Comparison of ENCODE assay signal across 8 cellular contexts in the genomic region with DNA sequence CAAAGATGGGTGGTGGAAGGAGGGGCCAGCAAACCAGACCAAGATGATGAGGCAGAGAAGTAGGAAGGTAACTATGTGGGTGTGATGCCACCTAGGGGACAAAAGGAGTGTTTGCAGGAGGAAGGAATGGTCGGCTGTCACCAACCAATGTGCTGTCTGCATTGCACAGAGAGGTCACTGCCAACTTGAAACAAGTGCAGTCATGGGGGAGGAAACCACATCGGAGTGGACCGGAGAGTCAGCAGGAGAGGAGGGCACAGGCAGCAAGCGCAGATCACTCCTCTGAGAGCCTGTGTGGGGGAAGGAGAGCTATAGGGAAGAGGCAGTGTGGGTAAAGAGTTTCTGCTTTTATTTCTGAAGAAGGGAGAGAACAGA. TPM values are rescaled to one million over a fixed set of nuclear protein-coding genes. Genes with fewer than 3 reads are reported as not detected.
DNase-seq lines count a peak whose midpoint lies in the region; ATAC-seq and TF ChIP-seq lines count a peak whose summit lies in the region.

No MANE protein-coding gene starts in this region.

- intact Hi-C loops in right lobe of liver (cut with DNase I): no loop called here

- no peaks in the 10 kb centered on the region for H3K36me3 ChIP-seq in right lobe of liver

- no peaks in the 10 kb centered on the region for H3K9me3 ChIP-seq in right lobe of liver

- CTCF ChIA-PET in WTC11 (lab: Charles Lee): interaction anchor here (0.7 to 1.9 kb wide), 5 partner anchors 25 to 196 kb away, joined by 3 to 13 read pairs (median 5); no protein-coding TSS in a partner anchor

- H3K4me3 ChIP-seq in AG10803 (ENCODE audit: low read length) (no peak overlapping the region), right lobe of liver (no peak overlapping the region)

- WGBS in right lobe of liver (ENCODE audit: insufficient coverage, low coverage, low lambda C conversion rate, missing lambda C conversion rate): 0% methylated on average over 4 of the region's 4 CpGs

- no peak overlapping the region for H3K27ac Mint-ChIP-seq in WTC11

- H3K36me3 Mint-ChIP-seq in WTC11: peaks cover 24% of the 10 kb centered on the region

- no peaks in the 10 kb centered on the region for H3K4me1 Mint-ChIP-seq in WTC11

- POLR2A ChIA-PET in WTC11 (lab: Charles Lee): no interaction called here

- DNase-seq in AG10803 (ENCODE audit: low read depth) (peak; percentile 64), NCI-H2081 treated with DMSO at 0.1 percent for 48 hours (lab: John Stamatoyannopoulos, UW) (peak; percentile 17), WTC11 (ENCODE audit: low spot score) (peak; percentile 59), dedifferentiated amniotic fluid mesenchymal stem cell (ENCODE audit: extremely low spot score) (peak; percentile 65), right lobe of liver (peak in 2 of 3 donors; percentile 35 to 52)
- DNase-seq in stimulated activated CD8-positive, alpha-beta memory T cell treated with anti-CD3 and anti-CD28 coated beads, Interleukin-12 subunit alpha, Interleukin-12 subunit beta, amount 100 ng/mL, for 1 hour (ENCODE audit: low read depth): peak; percentile 17

- no peak overlapping the region for H3K4me3 Mint-ChIP-seq in WTC11

- H3K27me3 Mint-ChIP-seq in WTC11 (ENCODE audit: low read depth): no peaks in the 10 kb centered on the region

- TF ChIP-seq CTCF in AG10803 (conservative IDR thresholded peaks at IDR 0.05; ENCODE audit: low read length) (peak; percentile 93), WTC11 (IDR thresholded peaks at IDR 0.05) (peak; percentile 71), right lobe of liver (IDR thresholded peaks at IDR 0.05) (peak; percentile 69 to 83 (median 77))

- no peak for TF ChIP-seq POLR2A in right lobe of liver (IDR thresholded peaks at IDR 0.05)

- H3K9me3 Mint-ChIP-seq in WTC11: no peaks in the 10 kb centered on the region

- ATAC-seq in GM18508 (IDR thresholded peaks at IDR 0.05; ENCODE audit: insufficient read depth, unreplicated experiment) (peak; percentile 82), HG02943 (IDR thresholded peaks at IDR 0.05; ENCODE audit: low read depth, unreplicated experiment) (peak; percentile 97), WTC11 (peak; percentile 97), right lobe of liver (peak; percentile 97 to 99 (median 98))

- H3K27me3 ChIP-seq in right lobe of liver: no peaks in the 10 kb centered on the region

- H3K27ac ChIP-seq in right lobe of liver: no peak overlapping the region

- peaks cover 0 to 3% (median 0%) of the 10 kb centered on the region in 4 donors for H3K4me1 ChIP-seq in right lobe of liver

TF ChIP-seq in WTC11, 78 proteins besides CTCF, POLR2A, EP300 and RAD21:
- TF ChIP-seq JAZF1 (CRISPR knock-in tag; IDR thresholded peaks at IDR 0.05): no peak
- TF ChIP-seq, protein P1, sequence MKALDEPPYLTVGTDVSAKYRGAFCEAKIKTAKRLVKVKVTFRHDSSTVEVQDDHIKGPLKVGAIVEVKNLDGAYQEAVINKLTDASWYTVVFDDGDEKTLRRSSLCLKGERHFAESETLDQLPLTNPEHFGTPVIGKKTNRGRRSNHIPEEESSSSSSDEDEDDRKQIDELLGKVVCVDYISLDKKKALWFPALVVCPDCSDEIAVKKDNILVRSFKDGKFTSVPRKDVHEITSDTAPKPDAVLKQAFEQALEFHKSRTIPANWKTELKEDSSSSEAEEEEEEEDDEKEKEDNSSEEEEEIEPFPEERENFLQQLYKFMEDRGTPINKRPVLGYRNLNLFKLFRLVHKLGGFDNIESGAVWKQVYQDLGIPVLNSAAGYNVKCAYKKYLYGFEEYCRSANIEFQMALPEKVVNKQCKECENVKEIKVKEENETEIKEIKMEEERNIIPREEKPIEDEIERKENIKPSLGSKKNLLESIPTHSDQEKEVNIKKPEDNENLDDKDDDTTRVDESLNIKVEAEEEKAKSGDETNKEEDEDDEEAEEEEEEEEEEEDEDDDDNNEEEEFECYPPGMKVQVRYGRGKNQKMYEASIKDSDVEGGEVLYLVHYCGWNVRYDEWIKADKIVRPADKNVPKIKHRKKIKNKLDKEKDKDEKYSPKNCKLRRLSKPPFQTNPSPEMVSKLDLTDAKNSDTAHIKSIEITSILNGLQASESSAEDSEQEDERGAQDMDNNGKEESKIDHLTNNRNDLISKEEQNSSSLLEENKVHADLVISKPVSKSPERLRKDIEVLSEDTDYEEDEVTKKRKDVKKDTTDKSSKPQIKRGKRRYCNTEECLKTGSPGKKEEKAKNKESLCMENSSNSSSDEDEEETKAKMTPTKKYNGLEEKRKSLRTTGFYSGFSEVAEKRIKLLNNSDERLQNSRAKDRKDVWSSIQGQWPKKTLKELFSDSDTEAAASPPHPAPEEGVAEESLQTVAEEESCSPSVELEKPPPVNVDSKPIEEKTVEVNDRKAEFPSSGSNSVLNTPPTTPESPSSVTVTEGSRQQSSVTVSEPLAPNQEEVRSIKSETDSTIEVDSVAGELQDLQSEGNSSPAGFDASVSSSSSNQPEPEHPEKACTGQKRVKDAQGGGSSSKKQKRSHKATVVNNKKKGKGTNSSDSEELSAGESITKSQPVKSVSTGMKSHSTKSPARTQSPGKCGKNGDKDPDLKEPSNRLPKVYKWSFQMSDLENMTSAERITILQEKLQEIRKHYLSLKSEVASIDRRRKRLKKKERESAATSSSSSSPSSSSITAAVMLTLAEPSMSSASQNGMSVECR (CRISPR knock-in tag; IDR thresholded peaks at IDR 0.05; ENCODE audit: borderline replicate concordance): no peak
- no peak for TF ChIP-seq MXD4 (CRISPR knock-in tag; IDR thresholded peaks at IDR 0.05; ENCODE audit: borderline replicate concordance)
- TF ChIP-seq, protein P2, sequence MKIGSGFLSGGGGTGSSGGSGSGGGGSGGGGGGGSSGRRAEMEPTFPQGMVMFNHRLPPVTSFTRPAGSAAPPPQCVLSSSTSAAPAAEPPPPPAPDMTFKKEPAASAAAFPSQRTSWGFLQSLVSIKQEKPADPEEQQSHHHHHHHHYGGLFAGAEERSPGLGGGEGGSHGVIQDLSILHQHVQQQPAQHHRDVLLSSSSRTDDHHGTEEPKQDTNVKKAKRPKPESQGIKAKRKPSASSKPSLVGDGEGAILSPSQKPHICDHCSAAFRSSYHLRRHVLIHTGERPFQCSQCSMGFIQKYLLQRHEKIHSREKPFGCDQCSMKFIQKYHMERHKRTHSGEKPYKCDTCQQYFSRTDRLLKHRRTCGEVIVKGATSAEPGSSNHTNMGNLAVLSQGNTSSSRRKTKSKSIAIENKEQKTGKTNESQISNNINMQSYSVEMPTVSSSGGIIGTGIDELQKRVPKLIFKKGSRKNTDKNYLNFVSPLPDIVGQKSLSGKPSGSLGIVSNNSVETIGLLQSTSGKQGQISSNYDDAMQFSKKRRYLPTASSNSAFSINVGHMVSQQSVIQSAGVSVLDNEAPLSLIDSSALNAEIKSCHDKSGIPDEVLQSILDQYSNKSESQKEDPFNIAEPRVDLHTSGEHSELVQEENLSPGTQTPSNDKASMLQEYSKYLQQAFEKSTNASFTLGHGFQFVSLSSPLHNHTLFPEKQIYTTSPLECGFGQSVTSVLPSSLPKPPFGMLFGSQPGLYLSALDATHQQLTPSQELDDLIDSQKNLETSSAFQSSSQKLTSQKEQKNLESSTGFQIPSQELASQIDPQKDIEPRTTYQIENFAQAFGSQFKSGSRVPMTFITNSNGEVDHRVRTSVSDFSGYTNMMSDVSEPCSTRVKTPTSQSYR (CRISPR knock-in tag; IDR thresholded peaks at IDR 0.05): no peak
- TF ChIP-seq, protein P3, sequence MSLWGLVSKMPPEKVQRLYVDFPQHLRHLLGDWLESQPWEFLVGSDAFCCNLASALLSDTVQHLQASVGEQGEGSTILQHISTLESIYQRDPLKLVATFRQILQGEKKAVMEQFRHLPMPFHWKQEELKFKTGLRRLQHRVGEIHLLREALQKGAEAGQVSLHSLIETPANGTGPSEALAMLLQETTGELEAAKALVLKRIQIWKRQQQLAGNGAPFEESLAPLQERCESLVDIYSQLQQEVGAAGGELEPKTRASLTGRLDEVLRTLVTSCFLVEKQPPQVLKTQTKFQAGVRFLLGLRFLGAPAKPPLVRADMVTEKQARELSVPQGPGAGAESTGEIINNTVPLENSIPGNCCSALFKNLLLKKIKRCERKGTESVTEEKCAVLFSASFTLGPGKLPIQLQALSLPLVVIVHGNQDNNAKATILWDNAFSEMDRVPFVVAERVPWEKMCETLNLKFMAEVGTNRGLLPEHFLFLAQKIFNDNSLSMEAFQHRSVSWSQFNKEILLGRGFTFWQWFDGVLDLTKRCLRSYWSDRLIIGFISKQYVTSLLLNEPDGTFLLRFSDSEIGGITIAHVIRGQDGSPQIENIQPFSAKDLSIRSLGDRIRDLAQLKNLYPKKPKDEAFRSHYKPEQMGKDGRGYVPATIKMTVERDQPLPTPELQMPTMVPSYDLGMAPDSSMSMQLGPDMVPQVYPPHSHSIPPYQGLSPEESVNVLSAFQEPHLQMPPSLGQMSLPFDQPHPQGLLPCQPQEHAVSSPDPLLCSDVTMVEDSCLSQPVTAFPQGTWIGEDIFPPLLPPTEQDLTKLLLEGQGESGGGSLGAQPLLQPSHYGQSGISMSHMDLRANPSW (CRISPR knock-in tag; conservative IDR thresholded peaks at IDR 0.05; ENCODE audit: low read depth): no peak
- TF ChIP-seq, protein P4, sequence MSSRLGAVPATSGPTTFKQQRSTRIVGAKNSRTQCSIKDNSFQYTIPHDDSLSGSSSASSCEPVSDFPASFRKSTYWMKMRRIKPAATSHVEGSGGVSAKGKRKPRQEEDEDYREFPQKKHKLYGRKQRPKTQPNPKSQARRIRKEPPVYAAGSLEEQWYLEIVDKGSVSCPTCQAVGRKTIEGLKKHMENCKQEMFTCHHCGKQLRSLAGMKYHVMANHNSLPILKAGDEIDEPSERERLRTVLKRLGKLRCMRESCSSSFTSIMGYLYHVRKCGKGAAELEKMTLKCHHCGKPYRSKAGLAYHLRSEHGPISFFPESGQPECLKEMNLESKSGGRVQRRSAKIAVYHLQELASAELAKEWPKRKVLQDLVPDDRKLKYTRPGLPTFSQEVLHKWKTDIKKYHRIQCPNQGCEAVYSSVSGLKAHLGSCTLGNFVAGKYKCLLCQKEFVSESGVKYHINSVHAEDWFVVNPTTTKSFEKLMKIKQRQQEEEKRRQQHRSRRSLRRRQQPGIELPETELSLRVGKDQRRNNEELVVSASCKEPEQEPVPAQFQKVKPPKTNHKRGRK (CRISPR knock-in tag; IDR thresholded peaks at IDR 0.05; ENCODE audit: borderline replicate concordance): no peak

RNA-seq across cellular contexts. Expression of a gene that starts 38.5 kb away (rescaled TPM):
- 0.24 TPM in 1 of 3 replicates, not detected in the others for total RNA-seq in WTC11 (2021)
- 1 to 10 TPM in 1 of 6 experiments, under 1 TPM in 2, not detected in 3; 0.29 to 1.4 (median 0.92) TPM for total RNA-seq in right lobe of liver
